Comparison of ENCODE assay signal across 11 cellular contexts in the genomic region with DNA sequence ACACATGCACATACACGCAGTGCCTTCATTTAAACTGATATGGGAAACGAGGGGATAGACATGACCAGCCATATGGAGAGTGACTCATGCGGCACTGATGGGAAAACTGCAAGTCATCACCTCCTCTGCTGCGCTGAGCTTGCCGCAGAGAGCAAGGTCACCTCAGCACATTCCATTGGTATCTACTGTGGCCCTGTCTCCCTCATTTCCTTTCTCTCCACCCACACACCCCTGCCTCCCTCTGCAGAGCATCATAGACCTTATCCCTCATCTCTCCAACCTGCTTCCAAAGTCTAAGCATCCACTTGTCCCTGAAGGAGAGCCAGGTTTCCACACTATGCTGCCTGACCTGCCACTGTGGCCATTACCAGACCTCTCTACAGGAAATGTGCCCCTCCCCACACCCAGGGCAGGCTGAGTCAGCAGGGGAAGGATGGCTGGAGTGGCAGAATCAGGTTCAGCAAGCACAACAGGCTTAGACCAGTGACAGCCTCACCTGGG.
DNase-seq lines count a peak whose midpoint lies in the region; ATAC-seq and TF ChIP-seq lines count a peak whose summit lies in the region.
"Had no signal": no experiment of that assay in that cellular context is flagged by ENCODE, and none has a peak within 500 bp of the region (broad histone marks: within the 10 kb centered on the region; RNA-seq: fewer than 3 reads in every experiment).

No MANE protein-coding gene starts in this region.

- H3K4me3 Mint-ChIP-seq in stimulated activated memory B cell treated with anti-CD40 and anti-IgM and Interleukin-4, amounts not matched to agents 10 μg/mL and 1 μg/mL and 100 μg/mL, for 72 hours, result no peak overlapping the region

- no peaks in the 10 kb centered on the region for H3K9me3 ChIP-seq in RWPE2 (ENCODE audit: severe bottlenecking)
- H3K9me3 ChIP-seq: heart right ventricle had no signal

- H3K9me3 Mint-ChIP-seq in stimulated activated memory B cell treated with anti-CD40 and anti-IgM and Interleukin-4, amounts not matched to agents 10 μg/mL and 1 μg/mL and 100 μg/mL, for 72 hours, result no peaks in the 10 kb centered on the region

- ATAC-seq in RWPE2 (ENCODE audit: low read depth) (peak; percentile 92), HG02938 (IDR thresholded peaks at IDR 0.05; ENCODE audit: unreplicated experiment) (no peak)
- ATAC-seq in stimulated activated memory B cell treated with anti-CD40 and anti-IgM and Interleukin-4, amounts not matched to agents 10 μg/mL and 1 μg/mL and 100 μg/mL, for 72 hours, result peak; percentile 14

- H3K36me3 Mint-ChIP-seq in stimulated activated memory B cell treated with anti-CD40 and anti-IgM and Interleukin-4, amounts not matched to agents 10 μg/mL and 1 μg/mL and 100 μg/mL, for 72 hours, result no peaks in the 10 kb centered on the region

- H3K4me3 ChIP-seq in RWPE2 (ENCODE audit: severe bottlenecking), result no peak overlapping the region
- H3K4me3 ChIP-seq: heart right ventricle had no signal

- DNase-seq in GOT3 (lab: John Stamatoyannopoulos, UW) (peak; percentile 3), RWPE2 (ENCODE audit: low spot score) (peak; percentile 70), fibroblast of peridontal ligament (ENCODE audit: extremely low read depth) (peak; percentile 65), D341Med (ENCODE audit: low spot score) (no peak), cerebellar cortex (ENCODE audit: low spot score) (no peak), NCI-H1105 (lab: John Stamatoyannopoulos, UW) (no peak)
- DNase-seq: heart right ventricle, NCI-H187 treated with DMSO at 0.1 percent for 48 hours, T-helper 1 cell had no signal

- no peak overlapping the region for H3K27ac Mint-ChIP-seq in stimulated activated memory B cell treated with anti-CD40 and anti-IgM and Interleukin-4, amounts not matched to agents 10 μg/mL and 1 μg/mL and 100 μg/mL, for 72 hours

- H3K27ac ChIP-seq in RWPE2 (ENCODE audit: poor library complexity, severe bottlenecking), result peak overlapping the region; percentile 88
- H3K27ac ChIP-seq: heart right ventricle had no signal

- peaks cover 8% of the 10 kb centered on the region for H3K27me3 Mint-ChIP-seq in stimulated activated memory B cell treated with anti-CD40 and anti-IgM and Interleukin-4, amounts not matched to agents 10 μg/mL and 1 μg/mL and 100 μg/mL, for 72 hours

- H3K4me1 Mint-ChIP-seq in stimulated activated memory B cell treated with anti-CD40 and anti-IgM and Interleukin-4, amounts not matched to agents 10 μg/mL and 1 μg/mL and 100 μg/mL, for 72 hours, result no peaks in the 10 kb centered on the region

- no peaks in the 10 kb centered on the region for H3K27me3 ChIP-seq in RWPE2 (ENCODE audit: insufficient read depth, poor library complexity, severe bottlenecking)

- TF ChIP-seq CTCF in RWPE2 (IDR thresholded peaks at IDR 0.05; ENCODE audit: poor library complexity, severe bottlenecking), result no peak

- H3K36me3 ChIP-seq in RWPE2 (ENCODE audit: low read depth), result no peaks in the 10 kb centered on the region
- H3K36me3 ChIP-seq: heart right ventricle had no signal

- peaks cover 15% of the 10 kb centered on the region for H3K4me1 ChIP-seq in RWPE2 (ENCODE audit: insufficient read depth, poor library complexity, severe bottlenecking)

Comparison
In these comparisons a context has a peak if more than half of its experiments do, and no peak if none do; other contexts are left out.
1. DNase-seq: peak in GOT3 (single experiment), RWPE2 (single experiment) and fibroblast of peridontal ligament (single experiment); none in D341Med (single experiment), cerebellar cortex (single experiment) and NCI-H1105 (single experiment).